Comparison of ENCODE assay signal across 1 cellular context in the genomic region with DNA sequence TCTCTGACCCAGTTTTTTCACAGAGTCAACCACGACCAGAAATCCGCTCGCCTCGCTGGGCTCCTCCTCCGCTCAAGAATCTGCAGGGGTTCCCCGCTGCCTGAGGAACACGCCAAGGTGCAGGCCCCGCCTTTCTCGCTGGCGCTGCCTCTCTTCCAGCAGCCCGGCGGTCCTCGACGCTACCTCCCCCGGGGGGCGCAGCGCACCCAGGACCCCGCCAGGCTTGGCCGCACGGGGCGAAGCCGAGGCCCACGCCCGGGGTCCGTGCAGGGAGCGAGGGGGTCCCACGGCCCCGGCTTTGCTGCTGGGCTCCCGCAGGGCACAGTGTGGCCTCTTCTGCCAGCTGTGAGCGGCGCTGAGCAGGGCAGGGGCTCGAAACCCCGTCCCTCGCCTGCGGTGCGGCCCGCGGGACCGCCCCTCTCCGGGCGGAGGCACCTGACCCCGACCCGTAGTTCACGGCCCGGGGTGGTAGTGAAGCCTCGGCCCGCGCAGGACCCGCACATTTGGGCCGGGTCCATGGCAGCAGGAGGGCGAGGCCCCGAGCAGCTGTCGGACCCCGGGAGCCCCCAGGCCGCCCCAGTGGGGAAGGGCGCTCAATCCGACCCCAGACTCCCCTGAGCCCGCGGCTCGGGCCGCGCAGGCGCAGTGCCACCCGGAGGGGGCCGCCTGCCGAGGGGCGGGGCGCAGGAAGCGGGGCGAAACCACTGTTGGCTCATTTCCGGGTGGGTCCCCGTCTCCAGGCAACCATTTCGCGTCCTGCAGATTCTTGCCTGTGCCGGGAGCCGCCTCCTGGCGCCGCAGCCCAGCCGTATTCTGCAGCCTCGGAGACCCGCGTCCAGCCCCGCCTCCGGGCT.
A peak's percentile ranks its signal among the peaks of the same experiment; 100 is the strongest.
TF ChIP-seq lines count a peak whose summit lies in the region.

No MANE protein-coding gene starts in this region.

TF ChIP-seq in K562, 482 proteins besides CTCF, POLR2A, EP300 and RAD21 (continued from another document and continues in another):
- TF ChIP-seq, protein P1, sequence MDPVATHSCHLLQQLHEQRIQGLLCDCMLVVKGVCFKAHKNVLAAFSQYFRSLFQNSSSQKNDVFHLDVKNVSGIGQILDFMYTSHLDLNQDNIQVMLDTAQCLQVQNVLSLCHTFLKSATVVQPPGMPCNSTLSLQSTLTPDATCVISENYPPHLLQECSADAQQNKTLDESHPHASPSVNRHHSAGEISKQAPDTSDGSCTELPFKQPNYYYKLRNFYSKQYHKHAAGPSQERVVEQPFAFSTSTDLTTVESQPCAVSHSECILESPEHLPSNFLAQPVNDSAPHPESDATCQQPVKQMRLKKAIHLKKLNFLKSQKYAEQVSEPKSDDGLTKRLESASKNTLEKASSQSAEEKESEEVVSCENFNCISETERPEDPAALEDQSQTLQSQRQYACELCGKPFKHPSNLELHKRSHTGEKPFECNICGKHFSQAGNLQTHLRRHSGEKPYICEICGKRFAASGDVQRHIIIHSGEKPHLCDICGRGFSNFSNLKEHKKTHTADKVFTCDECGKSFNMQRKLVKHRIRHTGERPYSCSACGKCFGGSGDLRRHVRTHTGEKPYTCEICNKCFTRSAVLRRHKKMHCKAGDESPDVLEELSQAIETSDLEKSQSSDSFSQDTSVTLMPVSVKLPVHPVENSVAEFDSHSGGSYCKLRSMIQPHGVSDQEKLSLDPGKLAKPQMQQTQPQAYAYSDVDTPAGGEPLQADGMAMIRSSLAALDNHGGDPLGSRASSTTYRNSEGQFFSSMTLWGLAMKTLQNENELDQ (CRISPR knock-in tag; IDR thresholded peaks at IDR 0.05; ENCODE audit: borderline replicate concordance) = no peak
- TF ChIP-seq, protein P2, sequence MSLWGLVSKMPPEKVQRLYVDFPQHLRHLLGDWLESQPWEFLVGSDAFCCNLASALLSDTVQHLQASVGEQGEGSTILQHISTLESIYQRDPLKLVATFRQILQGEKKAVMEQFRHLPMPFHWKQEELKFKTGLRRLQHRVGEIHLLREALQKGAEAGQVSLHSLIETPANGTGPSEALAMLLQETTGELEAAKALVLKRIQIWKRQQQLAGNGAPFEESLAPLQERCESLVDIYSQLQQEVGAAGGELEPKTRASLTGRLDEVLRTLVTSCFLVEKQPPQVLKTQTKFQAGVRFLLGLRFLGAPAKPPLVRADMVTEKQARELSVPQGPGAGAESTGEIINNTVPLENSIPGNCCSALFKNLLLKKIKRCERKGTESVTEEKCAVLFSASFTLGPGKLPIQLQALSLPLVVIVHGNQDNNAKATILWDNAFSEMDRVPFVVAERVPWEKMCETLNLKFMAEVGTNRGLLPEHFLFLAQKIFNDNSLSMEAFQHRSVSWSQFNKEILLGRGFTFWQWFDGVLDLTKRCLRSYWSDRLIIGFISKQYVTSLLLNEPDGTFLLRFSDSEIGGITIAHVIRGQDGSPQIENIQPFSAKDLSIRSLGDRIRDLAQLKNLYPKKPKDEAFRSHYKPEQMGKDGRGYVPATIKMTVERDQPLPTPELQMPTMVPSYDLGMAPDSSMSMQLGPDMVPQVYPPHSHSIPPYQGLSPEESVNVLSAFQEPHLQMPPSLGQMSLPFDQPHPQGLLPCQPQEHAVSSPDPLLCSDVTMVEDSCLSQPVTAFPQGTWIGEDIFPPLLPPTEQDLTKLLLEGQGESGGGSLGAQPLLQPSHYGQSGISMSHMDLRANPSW (CRISPR knock-in tag; IDR thresholded peaks at IDR 0.05) = no peak
- peak; percentile 93 for TF ChIP-seq ATF7 (IDR thresholded peaks at IDR 0.05)
- TF ChIP-seq, protein P3, sequence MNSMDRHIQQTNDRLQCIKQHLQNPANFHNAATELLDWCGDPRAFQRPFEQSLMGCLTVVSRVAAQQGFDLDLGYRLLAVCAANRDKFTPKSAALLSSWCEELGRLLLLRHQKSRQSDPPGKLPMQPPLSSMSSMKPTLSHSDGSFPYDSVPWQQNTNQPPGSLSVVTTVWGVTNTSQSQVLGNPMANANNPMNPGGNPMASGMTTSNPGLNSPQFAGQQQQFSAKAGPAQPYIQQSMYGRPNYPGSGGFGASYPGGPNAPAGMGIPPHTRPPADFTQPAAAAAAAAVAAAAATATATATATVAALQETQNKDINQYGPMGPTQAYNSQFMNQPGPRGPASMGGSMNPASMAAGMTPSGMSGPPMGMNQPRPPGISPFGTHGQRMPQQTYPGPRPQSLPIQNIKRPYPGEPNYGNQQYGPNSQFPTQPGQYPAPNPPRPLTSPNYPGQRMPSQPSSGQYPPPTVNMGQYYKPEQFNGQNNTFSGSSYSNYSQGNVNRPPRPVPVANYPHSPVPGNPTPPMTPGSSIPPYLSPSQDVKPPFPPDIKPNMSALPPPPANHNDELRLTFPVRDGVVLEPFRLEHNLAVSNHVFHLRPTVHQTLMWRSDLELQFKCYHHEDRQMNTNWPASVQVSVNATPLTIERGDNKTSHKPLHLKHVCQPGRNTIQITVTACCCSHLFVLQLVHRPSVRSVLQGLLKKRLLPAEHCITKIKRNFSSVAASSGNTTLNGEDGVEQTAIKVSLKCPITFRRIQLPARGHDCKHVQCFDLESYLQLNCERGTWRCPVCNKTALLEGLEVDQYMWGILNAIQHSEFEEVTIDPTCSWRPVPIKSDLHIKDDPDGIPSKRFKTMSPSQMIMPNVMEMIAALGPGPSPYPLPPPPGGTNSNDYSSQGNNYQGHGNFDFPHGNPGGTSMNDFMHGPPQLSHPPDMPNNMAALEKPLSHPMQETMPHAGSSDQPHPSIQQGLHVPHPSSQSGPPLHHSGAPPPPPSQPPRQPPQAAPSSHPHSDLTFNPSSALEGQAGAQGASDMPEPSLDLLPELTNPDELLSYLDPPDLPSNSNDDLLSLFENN (IDR thresholded peaks at IDR 0.05; ENCODE audit: low read depth in 2 of 2, low read length in 2 of 2) = peak in 1 of 2 experiments; percentile 49; a peak in 2 of 4 replicates
- TF ChIP-seq TSC22D4 (tag; IDR thresholded peaks at IDR 0.05) = no peak
- TF ChIP-seq SAP30 (IDR thresholded peaks at IDR 0.05; ENCODE audit: borderline replicate concordance, insufficient read depth, low read depth, low read length, poor library complexity, severe bottlenecking) = peak; percentile 79
- TF ChIP-seq, protein P4, sequence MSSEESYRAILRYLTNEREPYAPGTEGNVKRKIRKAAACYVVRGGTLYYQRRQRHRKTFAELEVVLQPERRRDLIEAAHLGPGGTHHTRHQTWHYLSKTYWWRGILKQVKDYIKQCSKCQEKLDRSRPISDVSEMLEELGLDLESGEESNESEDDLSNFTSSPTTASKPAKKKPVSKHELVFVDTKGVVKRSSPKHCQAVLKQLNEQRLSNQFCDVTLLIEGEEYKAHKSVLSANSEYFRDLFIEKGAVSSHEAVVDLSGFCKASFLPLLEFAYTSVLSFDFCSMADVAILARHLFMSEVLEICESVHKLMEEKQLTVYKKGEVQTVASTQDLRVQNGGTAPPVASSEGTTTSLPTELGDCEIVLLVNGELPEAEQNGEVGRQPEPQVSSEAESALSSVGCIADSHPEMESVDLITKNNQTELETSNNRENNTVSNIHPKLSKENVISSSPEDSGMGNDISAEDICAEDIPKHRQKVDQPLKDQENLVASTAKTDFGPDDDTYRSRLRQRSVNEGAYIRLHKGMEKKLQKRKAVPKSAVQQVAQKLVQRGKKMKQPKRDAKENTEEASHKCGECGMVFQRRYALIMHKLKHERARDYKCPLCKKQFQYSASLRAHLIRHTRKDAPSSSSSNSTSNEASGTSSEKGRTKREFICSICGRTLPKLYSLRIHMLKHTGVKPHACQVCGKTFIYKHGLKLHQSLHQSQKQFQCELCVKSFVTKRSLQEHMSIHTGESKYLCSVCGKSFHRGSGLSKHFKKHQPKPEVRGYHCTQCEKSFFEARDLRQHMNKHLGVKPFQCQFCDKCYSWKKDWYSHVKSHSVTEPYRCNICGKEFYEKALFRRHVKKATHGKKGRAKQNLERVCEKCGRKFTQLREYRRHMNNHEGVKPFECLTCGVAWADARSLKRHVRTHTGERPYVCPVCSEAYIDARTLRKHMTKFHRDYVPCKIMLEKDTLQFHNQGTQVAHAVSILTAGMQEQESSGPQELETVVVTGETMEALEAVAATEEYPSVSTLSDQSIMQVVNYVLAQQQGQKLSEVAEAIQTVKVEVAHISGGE (CRISPR knock-in tag; IDR thresholded peaks at IDR 0.05) = 0 out of 6 replicates have a peak, but pooled peaks of 1 of the 3 experiments have one; percentile 36
- TF ChIP-seq TCF7 (IDR thresholded peaks at IDR 0.05; ENCODE audit: borderline replicate concordance) = no peak
- no peak for TF ChIP-seq ZNF347 (CRISPR knock-in tag; IDR thresholded peaks at IDR 0.05; ENCODE audit: low read depth)
- TF ChIP-seq, protein P5, sequence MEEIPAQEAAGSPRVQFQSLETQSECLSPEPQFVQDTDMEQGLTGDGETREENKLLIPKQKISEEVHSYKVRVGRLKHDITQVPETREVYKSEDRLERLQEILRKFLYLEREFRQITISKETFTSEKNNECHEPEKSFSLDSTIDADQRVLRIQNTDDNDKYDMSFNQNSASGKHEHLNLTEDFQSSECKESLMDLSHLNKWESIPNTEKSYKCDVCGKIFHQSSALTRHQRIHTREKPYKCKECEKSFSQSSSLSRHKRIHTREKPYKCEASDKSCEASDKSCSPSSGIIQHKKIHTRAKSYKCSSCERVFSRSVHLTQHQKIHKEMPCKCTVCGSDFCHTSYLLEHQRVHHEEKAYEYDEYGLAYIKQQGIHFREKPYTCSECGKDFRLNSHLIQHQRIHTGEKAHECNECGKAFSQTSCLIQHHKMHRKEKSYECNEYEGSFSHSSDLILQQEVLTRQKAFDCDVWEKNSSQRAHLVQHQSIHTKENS (CRISPR knock-in tag; IDR thresholded peaks at IDR 0.05) = no peak
- TF ChIP-seq, protein P6, sequence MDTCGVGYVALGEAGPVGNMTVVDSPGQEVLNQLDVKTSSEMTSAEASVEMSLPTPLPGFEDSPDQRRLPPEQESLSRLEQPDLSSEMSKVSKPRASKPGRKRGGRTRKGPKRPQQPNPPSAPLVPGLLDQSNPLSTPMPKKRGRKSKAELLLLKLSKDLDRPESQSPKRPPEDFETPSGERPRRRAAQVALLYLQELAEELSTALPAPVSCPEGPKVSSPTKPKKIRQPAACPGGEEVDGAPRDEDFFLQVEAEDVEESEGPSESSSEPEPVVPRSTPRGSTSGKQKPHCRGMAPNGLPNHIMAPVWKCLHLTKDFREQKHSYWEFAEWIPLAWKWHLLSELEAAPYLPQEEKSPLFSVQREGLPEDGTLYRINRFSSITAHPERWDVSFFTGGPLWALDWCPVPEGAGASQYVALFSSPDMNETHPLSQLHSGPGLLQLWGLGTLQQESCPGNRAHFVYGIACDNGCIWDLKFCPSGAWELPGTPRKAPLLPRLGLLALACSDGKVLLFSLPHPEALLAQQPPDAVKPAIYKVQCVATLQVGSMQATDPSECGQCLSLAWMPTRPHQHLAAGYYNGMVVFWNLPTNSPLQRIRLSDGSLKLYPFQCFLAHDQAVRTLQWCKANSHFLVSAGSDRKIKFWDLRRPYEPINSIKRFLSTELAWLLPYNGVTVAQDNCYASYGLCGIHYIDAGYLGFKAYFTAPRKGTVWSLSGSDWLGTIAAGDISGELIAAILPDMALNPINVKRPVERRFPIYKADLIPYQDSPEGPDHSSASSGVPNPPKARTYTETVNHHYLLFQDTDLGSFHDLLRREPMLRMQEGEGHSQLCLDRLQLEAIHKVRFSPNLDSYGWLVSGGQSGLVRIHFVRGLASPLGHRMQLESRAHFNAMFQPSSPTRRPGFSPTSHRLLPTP (IDR thresholded peaks at IDR 0.05; ENCODE audit: borderline replicate concordance, extremely low read depth, insufficient read length) = no peak
- no peak for TF ChIP-seq NFE2 (IDR thresholded peaks at IDR 0.05; ENCODE audit: low read depth)
- TF ChIP-seq, protein P7, sequence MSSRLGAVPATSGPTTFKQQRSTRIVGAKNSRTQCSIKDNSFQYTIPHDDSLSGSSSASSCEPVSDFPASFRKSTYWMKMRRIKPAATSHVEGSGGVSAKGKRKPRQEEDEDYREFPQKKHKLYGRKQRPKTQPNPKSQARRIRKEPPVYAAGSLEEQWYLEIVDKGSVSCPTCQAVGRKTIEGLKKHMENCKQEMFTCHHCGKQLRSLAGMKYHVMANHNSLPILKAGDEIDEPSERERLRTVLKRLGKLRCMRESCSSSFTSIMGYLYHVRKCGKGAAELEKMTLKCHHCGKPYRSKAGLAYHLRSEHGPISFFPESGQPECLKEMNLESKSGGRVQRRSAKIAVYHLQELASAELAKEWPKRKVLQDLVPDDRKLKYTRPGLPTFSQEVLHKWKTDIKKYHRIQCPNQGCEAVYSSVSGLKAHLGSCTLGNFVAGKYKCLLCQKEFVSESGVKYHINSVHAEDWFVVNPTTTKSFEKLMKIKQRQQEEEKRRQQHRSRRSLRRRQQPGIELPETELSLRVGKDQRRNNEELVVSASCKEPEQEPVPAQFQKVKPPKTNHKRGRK (tag; IDR thresholded peaks at IDR 0.05) = no peak
- no peak for TF ChIP-seq TEAD2 (tag; IDR thresholded peaks at IDR 0.05)
- peak; percentile 91 for TF ChIP-seq ZFP36 (IDR thresholded peaks at IDR 0.05; ENCODE audit: low read depth, low read length, partially characterized antibody)
- TF ChIP-seq GTF2F1 (IDR thresholded peaks at IDR 0.05; ENCODE audit: low read depth, low read length) = no peak
- no peak for TF ChIP-seq FOS (IDR thresholded peaks at IDR 0.05; ENCODE audit: extremely low read depth, insufficient read length)
- TF ChIP-seq ZNF79 (CRISPR knock-in tag; IDR thresholded peaks at IDR 0.05; ENCODE audit: low read depth) = no peak
- TF ChIP-seq CEBPG (CRISPR knock-in tag; IDR thresholded peaks at IDR 0.05) = peak; percentile 13; the same call in 1 of the 2 replicates
- peak in 1 of 2 experiments; percentile 45; a peak in 2 of 4 replicates for TF ChIP-seq CEBPG (tag; conservative IDR thresholded peaks at IDR 0.05 in 1 of 2, IDR thresholded peaks at IDR 0.05 in 1 of 2)
- no peak for TF ChIP-seq FOXJ2 (tag; IDR thresholded peaks at IDR 0.05)
- no peak for TF ChIP-seq ZNF717 (CRISPR knock-in tag; IDR thresholded peaks at IDR 0.05)
- no peak for TF ChIP-seq BRF1 (IDR thresholded peaks at IDR 0.05; ENCODE audit: borderline replicate concordance, extremely low read depth, insufficient read length)
- no peak; the same call in 1 of the 2 replicates for TF ChIP-seq KLF13 (tag; IDR thresholded peaks at IDR 0.05; ENCODE audit: borderline replicate concordance, low read depth)
- no peak for TF ChIP-seq LCOR (CRISPR knock-in tag; IDR thresholded peaks at IDR 0.05)
- TF ChIP-seq, protein P8, sequence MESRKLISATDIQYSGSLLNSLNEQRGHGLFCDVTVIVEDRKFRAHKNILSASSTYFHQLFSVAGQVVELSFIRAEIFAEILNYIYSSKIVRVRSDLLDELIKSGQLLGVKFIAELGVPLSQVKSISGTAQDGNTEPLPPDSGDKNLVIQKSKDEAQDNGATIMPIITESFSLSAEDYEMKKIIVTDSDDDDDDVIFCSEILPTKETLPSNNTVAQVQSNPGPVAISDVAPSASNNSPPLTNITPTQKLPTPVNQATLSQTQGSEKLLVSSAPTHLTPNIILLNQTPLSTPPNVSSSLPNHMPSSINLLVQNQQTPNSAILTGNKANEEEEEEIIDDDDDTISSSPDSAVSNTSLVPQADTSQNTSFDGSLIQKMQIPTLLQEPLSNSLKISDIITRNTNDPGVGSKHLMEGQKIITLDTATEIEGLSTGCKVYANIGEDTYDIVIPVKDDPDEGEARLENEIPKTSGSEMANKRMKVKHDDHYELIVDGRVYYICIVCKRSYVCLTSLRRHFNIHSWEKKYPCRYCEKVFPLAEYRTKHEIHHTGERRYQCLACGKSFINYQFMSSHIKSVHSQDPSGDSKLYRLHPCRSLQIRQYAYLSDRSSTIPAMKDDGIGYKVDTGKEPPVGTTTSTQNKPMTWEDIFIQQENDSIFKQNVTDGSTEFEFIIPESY (CRISPR knock-in tag; IDR thresholded peaks at IDR 0.05) = no peak
- TF ChIP-seq DMBX1 (CRISPR knock-in tag; IDR thresholded peaks at IDR 0.05; ENCODE audit: borderline replicate concordance) = no peak
- TF ChIP-seq TEAD1 (CRISPR knock-in tag; IDR thresholded peaks at IDR 0.05) = peak in 1 of 2 experiments; percentile 31; a peak in 1 of 4 replicates
- TF ChIP-seq HNRNPK (IDR thresholded peaks at IDR 0.05; ENCODE audit: low read depth, low read length, poor library complexity, severe bottlenecking) = no peak
